In the genomic region with DNA sequence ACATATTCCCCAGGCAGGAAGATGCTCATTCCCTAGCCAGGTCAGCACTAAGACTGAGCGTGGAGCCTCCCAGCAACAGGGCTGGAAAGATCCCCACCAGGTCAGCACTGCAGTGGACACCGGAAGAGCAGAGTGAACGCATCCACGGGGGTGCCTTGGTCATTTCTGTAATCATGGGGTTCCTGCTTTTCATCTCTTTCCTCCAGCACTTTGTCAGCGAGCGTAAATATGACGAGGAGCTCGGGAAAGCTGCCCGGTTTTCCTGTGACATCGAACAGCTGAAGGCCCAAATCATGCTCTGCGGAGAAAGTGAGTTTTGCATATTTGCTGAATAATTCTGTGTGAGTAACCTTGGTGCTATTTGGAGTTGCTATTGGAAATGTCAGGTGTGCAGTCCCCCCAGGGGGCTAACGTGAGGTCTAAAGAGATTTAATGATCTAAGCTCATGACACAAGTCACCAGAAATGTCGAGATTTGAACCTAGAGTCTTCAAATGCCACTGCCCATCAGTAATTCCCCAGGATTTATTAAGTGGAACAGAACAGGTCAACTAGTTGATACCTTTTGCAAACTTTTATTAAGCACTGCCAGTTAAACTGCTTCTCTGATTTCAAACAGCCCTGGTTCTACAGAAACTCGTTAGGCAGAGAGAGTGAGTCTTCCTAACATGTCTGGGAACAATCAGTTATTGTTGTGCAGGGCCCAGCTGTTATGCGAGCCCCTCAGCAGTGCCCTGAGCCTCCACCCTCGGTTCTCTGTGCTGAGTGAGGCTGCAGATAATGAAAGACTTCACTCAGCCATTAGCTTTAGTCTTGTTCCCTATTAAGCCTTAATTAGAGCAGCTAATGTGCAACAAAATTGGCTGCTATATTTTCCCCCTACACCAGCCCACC, we compare ENCODE assay signal across 16 cellular contexts. TPM values are rescaled to one million over a fixed set of nuclear protein-coding genes. Genes with fewer than 3 reads are reported as not detected.
DNase-seq lines count a peak whose midpoint lies in the region; ATAC-seq and TF ChIP-seq lines count a peak whose summit lies in the region.
"Had no signal": no experiment of that assay in that cellular context is flagged by ENCODE, and none has a peak within 500 bp of the region (broad histone marks: within the 10 kb centered on the region; RNA-seq: fewer than 3 reads in every experiment).

No MANE protein-coding gene starts in this region.

- H3K36me3 ChIP-seq in ascending aorta: peaks cover 31 to 63% of the 10 kb centered on the region in 2 donors

- no peaks in the 10 kb centered on the region for H3K9me3 ChIP-seq in ascending aorta
- H3K9me3 ChIP-seq: BLaER1, pancreas, upper lobe of left lung had no signal

- CTCF ChIA-PET in WTC11 (lab: Charles Lee): interaction anchor here (1.3 to 2.2 kb wide), 3 partner anchors 11 to 496 kb away, joined by 3 to 10 read pairs (median 8); no protein-coding TSS in a partner anchor

- POLR2A ChIA-PET in WTC11 (lab: Charles Lee): no interaction called here

- peaks cover 20% of the 10 kb centered on the region for H3K4me1 Mint-ChIP-seq in WTC11

- no peaks in the 10 kb centered on the region for H3K4me1 ChIP-seq in ascending aorta
- no peaks in the 10 kb centered on the region for H3K4me1 ChIP-seq in foreskin keratinocyte
- H3K4me1 ChIP-seq: pancreas, upper lobe of left lung had no signal

- no peak overlapping the region for H3K27ac ChIP-seq in ascending aorta
- no peak overlapping the region for H3K27ac ChIP-seq in foreskin keratinocyte
- H3K27ac ChIP-seq: BLaER1, epithelial cell of prostate, upper lobe of left lung had no signal

- peak overlapping the region; percentile 79 for H3K27ac Mint-ChIP-seq in WTC11

- peaks cover 90% of the 10 kb centered on the region for H3K36me3 Mint-ChIP-seq in WTC11

- no peak overlapping the region for H3K4me3 Mint-ChIP-seq in WTC11

- DNase-seq in EH (ENCODE audit: low read depth) (peak; percentile 33), WTC11 (ENCODE audit: low spot score) (no peak), hippocampal formation (lab: John Stamatoyannopoulos, UW) (peak; percentile 64 to 85), pons (ENCODE audit: low spot score) (peak; percentile 94), ascending aorta (ENCODE audit: low spot score in 2 of 2) (no peak), foreskin keratinocyte (no peak)
- DNase-seq: activated T-cell treated with anti-CD3 and anti-CD28 coated beads for 4 hours, aorta, GOT3, NCI-H2029 treated with DMSO at 0.1 percent for 48 hours, upper lobe of left lung had no signal

- TF ChIP-seq CTCF in WTC11 (IDR thresholded peaks at IDR 0.05): no peak
- no peak for TF ChIP-seq CTCF in ascending aorta (IDR thresholded peaks at IDR 0.05)
- TF ChIP-seq CTCF in foreskin keratinocyte (conservative IDR thresholded peaks at IDR 0.05): no peak

- no peak overlapping the region for H3K4me3 ChIP-seq in ascending aorta
- H3K4me3 ChIP-seq: BLaER1, pancreas, upper lobe of left lung had no signal

- ATAC-seq in WTC11 (no peak; the same call in 1 of the 2 replicates), HG03025 (IDR thresholded peaks at IDR 0.05; ENCODE audit: low FRiP score, unreplicated experiment) (no peak), GM19023 (IDR thresholded peaks at IDR 0.05; ENCODE audit: unreplicated experiment) (no peak), foreskin keratinocyte (no peak)

- no peaks in the 10 kb centered on the region for H3K9me3 Mint-ChIP-seq in WTC11

- H3K27me3 Mint-ChIP-seq in WTC11 (ENCODE audit: low read depth): no peaks in the 10 kb centered on the region

- H3K27me3 ChIP-seq in ascending aorta (no peaks in the 10 kb centered on the region), foreskin keratinocyte (no peaks in the 10 kb centered on the region)
- H3K27me3 ChIP-seq: BLaER1, pancreas, upper lobe of left lung had no signal

- intact Hi-C loops in ascending aorta (cut with DNase I): loop anchor here (5.0 kb wide), 1 partner anchor 163 kb away; the partner anchor contains the start of gene SPATS2L

TF ChIP-seq in WTC11, 78 proteins besides CTCF, POLR2A, EP300 and RAD21:
- no peak for TF ChIP-seq SMAD3 (CRISPR knock-in tag; IDR thresholded peaks at IDR 0.05; ENCODE audit: borderline replicate concordance)
- no peak for TF ChIP-seq ZNF121 (CRISPR knock-in tag; IDR thresholded peaks at IDR 0.05)
- no peak for TF ChIP-seq ZNF396 (CRISPR knock-in tag; IDR thresholded peaks at IDR 0.05; ENCODE audit: borderline replicate concordance)
- TF ChIP-seq USF1 (CRISPR knock-in tag; IDR thresholded peaks at IDR 0.05): no peak
- no peak for TF ChIP-seq GABPB1 (CRISPR knock-in tag; IDR thresholded peaks at IDR 0.05)
- TF ChIP-seq, protein P1, sequence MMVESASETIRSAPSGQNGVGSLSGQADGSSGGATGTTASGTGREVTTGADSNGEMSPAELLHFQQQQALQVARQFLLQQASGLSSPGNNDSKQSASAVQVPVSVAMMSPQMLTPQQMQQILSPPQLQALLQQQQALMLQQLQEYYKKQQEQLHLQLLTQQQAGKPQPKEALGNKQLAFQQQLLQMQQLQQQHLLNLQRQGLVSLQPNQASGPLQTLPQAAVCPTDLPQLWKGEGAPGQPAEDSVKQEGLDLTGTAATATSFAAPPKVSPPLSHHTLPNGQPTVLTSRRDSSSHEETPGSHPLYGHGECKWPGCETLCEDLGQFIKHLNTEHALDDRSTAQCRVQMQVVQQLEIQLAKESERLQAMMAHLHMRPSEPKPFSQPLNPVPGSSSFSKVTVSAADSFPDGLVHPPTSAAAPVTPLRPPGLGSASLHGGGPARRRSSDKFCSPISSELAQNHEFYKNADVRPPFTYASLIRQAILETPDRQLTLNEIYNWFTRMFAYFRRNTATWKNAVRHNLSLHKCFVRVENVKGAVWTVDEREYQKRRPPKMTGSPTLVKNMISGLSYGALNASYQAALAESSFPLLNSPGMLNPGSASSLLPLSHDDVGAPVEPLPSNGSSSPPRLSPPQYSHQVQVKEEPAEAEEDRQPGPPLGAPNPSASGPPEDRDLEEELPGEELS (CRISPR knock-in tag; IDR thresholded peaks at IDR 0.05): no peak
- TF ChIP-seq ZNF532 (CRISPR knock-in tag; IDR thresholded peaks at IDR 0.05; ENCODE audit: borderline replicate concordance): no peak
- TF ChIP-seq NFE2L1 (CRISPR knock-in tag; IDR thresholded peaks at IDR 0.05): no peak
- TF ChIP-seq IRF2 (CRISPR knock-in tag; IDR thresholded peaks at IDR 0.05; ENCODE audit: borderline replicate concordance, low read depth): no peak
- TF ChIP-seq, protein P2, sequence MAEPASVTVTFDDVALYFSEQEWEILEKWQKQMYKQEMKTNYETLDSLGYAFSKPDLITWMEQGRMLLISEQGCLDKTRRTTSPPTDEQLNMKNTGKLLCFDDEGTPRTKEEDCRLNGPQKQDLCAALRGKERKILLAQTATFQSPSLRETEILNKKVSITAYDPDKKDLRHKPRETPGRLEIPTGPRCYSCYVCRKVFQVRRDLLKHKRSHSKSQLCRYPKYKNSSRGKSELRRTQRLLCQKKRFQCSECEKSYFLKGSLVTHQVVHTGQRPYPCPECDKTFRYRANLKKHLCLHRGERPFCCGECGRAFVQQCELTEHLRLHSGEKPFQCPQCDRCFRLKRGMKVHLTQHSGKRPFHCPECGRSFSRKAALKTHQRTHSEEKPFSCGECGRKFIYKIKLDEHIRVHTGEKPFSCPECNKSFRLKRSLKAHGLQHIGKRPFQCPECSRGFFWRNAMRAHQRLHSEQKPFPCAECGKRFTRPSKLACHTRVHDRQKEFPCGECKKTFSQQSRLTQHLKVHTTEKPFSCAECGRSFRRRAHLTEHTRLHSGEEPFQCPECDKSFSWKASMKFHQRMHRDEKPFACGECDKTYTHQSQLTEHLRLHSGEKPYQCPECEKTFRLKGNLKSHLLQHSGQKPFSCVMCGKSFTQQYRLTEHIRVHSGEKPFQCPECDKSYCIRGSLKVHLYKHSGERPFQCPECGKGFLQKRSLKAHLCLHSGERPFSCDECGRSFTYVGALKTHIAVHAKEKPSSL (CRISPR knock-in tag; conservative IDR thresholded peaks at IDR 0.05): no peak

RNA-seq across cellular contexts. Expression of gene KCTD18, which starts 39.9 kb away (rescaled TPM):
- total RNA-seq in WTC11 (2021): 4.9 to 6.7 TPM (median 5.7 TPM) in 3 replicates
- 17.9 TPM for total RNA-seq in ascending aorta
- 14.9 TPM in 2 replicates for total RNA-seq in foreskin keratinocyte
- 6.1 and 7.4 TPM in 2 replicates for polyA plus RNA-seq in foreskin keratinocyte

RNA-seq across cellular contexts. Expression of gene SGO2, which starts 56.1 kb away (rescaled TPM):
- total RNA-seq in WTC11 (2021): 29.9 to 34.1 TPM (median 30.5 TPM) in 3 replicates
- total RNA-seq in ascending aorta: 0.96 TPM
- total RNA-seq in foreskin keratinocyte: 17.7 and 21.6 TPM in 2 replicates
- polyA plus RNA-seq in foreskin keratinocyte: 5.1 and 8.1 TPM in 2 replicates

Comparison
In these comparisons a context has a peak if more than half of its experiments do, and no peak if none do; other contexts are left out.
1. DNase-seq: peak in EH (single experiment), hippocampal formation (2 of 2) and pons (single experiment); none in WTC11 (single experiment), ascending aorta (0 of 2) and foreskin keratinocyte (0 of 2).